11 cellular contexts compared by ENCODE assay signal in the genomic region with DNA sequence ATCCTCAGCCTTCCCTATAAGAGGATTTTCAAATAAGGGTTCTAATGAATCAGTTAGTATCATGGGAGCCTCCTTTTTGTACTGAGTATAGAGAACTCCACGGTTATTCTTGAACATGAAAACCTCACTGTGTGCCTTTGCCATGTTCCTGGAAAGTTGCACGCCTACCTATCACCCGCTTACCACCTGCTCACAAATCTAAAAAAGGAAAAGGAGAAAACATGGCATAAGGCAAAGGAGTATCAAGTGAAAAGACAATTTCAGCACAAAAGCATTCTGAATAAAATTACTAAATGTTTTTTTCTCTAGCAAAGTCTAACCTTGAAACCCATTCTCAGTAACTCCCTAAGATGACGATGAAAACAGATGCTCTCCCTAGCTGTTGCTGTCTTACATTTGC.
"Had no signal": no experiment of that assay in that cellular context is flagged by ENCODE, and none has a peak within 500 bp of the region (broad histone marks: within the 10 kb centered on the region; RNA-seq: fewer than 3 reads in every experiment).

No MANE protein-coding gene starts in this region.

- FAIRE-seq: H1, H54 had no signal

- H3K4me1 ChIP-seq: HAP-1 had no signal

- H3K36me3 ChIP-seq: HAP-1 had no signal

- DNase-seq: GM23248, GOT3, H7, H9, HCEC 1CT, HFFc6 had no signal

- H3K4me3 Mint-ChIP-seq: GM23338, H9, HFFc6 had no signal

- H3K27ac Mint-ChIP-seq: GM23338, H9, HFFc6 had no signal

- ATAC-seq: GM23338, HCT116 had no signal

- H3K4me1 Mint-ChIP-seq: GM23338, H9 had no signal

- H3K9me3 ChIP-seq: HAP-1 had no signal

- H3K27ac ChIP-seq: GM23248 had no signal

- H3K4me3 ChIP-seq: GM23248, GM23338, HAP-1 had no signal
